Comparison of ENCODE assay signal across 1 cellular context in the genomic region with DNA sequence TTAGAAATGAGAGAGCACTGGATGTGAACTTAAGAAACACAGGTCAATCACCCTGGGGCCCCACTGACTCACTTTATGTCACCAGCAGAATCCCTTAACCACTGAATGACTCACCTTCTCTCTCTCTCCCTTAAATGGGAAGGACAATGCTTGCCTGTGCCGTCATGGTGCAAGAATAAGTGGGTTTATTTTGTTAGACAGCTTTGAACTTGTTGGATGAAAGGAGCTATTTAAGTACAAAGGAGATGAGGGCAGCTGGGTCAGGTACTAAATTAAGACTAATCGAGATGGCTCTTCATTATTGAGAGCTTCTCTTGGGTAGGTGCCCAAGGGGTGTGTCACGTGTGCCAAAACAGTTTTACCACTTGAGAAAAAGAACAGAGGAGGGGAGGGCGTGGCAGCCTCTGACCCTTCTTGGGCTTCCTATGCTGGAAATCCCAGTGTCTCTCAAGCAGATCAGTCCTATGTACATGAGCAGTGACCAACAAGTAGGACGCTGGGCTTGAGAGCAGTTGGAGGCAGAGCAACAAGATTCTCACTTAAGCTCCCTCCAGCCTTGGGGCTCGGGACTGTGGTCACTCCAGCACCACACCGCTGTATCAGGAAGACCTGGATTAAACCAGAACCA.
A peak's percentile ranks its signal among the peaks of the same experiment; 100 is the strongest.
TF ChIP-seq lines count a peak whose summit lies in the region.

No MANE protein-coding gene starts in this region.

TF ChIP-seq in IMR-90, 13 proteins besides CTCF, POLR2A, EP300 and RAD21:
- TF ChIP-seq, protein P1, sequence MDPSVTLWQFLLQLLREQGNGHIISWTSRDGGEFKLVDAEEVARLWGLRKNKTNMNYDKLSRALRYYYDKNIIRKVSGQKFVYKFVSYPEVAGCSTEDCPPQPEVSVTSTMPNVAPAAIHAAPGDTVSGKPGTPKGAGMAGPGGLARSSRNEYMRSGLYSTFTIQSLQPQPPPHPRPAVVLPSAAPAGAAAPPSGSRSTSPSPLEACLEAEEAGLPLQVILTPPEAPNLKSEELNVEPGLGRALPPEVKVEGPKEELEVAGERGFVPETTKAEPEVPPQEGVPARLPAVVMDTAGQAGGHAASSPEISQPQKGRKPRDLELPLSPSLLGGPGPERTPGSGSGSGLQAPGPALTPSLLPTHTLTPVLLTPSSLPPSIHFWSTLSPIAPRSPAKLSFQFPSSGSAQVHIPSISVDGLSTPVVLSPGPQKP (IDR thresholded peaks at IDR 0.05; ENCODE audit: borderline replicate concordance, low read depth, low read length): no peak
- TF ChIP-seq, protein P2, sequence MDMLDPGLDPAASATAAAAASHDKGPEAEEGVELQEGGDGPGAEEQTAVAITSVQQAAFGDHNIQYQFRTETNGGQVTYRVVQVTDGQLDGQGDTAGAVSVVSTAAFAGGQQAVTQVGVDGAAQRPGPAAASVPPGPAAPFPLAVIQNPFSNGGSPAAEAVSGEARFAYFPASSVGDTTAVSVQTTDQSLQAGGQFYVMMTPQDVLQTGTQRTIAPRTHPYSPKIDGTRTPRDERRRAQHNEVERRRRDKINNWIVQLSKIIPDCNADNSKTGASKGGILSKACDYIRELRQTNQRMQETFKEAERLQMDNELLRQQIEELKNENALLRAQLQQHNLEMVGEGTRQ (IDR thresholded peaks at IDR 0.05; ENCODE audit: low read depth, low read length): peak; percentile 71
- 0 out of 2 replicates have a peak, but pooled peaks have one; percentile 1 for TF ChIP-seq SMC3 (IDR thresholded peaks at IDR 0.05; ENCODE audit: low read depth, low read length)
- TF ChIP-seq FOS (IDR thresholded peaks at IDR 0.05; ENCODE audit: low read depth, low read length): peak; percentile 99
- peak; percentile 97 for TF ChIP-seq BHLHE40 (IDR thresholded peaks at IDR 0.05; ENCODE audit: low read depth, low read length)
- TF ChIP-seq RCOR1 (IDR thresholded peaks at IDR 0.05; ENCODE audit: insufficient replicate concordance, low read length): peak; percentile 90
- TF ChIP-seq CEBPB (IDR thresholded peaks at IDR 0.05; ENCODE audit: low read depth, low read length): peak; percentile 88
- TF ChIP-seq CHD1 (IDR thresholded peaks at IDR 0.05; ENCODE audit: low read depth, low read length): no peak
